Comparison of ENCODE assay signal across 8 cellular contexts in the genomic region with DNA sequence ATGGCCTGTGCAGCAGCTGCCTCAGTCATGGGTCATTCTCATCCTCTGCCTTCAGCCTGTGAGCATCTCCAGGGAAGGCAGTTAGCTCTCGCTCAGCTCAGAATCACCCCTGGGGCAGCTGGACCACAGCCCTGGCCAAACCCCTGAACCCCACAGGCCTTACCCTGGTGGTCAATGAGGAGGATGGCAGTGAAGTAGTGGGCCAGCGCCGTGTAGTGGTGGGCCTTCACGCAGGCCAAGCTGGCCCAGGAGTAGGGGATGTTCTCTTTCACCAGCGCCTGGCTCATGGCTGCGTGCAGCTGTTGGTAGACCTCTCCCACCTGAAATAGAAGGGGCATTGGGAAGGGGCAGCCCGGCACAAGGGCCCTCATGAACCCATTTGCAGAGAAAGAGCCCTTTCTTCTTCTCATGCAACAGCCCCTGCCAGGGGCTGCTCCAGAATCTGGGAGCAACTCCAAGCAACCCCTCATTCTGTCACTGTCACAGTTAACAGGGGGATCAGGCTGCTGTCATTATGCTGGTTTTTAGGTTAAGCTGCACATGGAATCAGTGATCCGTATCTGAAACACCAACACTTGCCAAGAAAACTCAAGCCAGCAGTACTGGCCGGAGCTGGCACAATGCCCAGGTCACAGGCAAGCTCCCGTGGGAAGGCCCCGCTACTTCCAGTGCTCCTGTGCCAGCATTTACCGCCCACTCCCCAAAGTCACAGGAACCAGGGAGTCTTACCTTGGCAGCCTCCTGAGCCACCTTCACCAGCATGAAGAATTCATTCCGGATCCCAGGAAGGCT.
DNase-seq lines count a peak whose midpoint lies in the region; ATAC-seq and TF ChIP-seq lines count a peak whose summit lies in the region.
"Not testable (repeated sequence)": the region's sequence is repeated elsewhere in the genome, so short reads cannot be mapped to it uniquely, and the experiment has no call there.

No MANE protein-coding gene starts in this region.

- in situ Hi-C loops in Panc1 (cut with HindIII; ENCODE audit: low pct_unique_long_range_greater_than_20kb, low sequenced_read_pairs), result not testable (repeated sequence)

- H3K27ac Mint-ChIP-seq in stimulated activated memory B cell treated with anti-CD40 and anti-IgM and Interleukin-4, amounts not matched to agents 10 μg/mL and 1 μg/mL and 100 μg/mL, for 72 hours, result not testable (repeated sequence)

- not testable (repeated sequence) for H3K27me3 Mint-ChIP-seq in stimulated activated memory B cell treated with anti-CD40 and anti-IgM and Interleukin-4, amounts not matched to agents 10 μg/mL and 1 μg/mL and 100 μg/mL, for 72 hours

- not testable (repeated sequence) for H3K36me3 ChIP-seq in Panc1 (ENCODE audit: control insufficient read depth, insufficient read depth, low read length); aorta (ENCODE audit: control insufficient read depth in 1 of 2, insufficient read depth in 2 of 2, low read length in 1 of 2)

- POLR2A ChIA-PET in Panc1 (lab: Charles Lee), result not testable (repeated sequence)

- not testable (repeated sequence) for H3K4me1 Mint-ChIP-seq in stimulated activated memory B cell treated with anti-CD40 and anti-IgM and Interleukin-4, amounts not matched to agents 10 μg/mL and 1 μg/mL and 100 μg/mL, for 72 hours

- DNase-seq in D341Med (ENCODE audit: low spot score) (peak; percentile 19), right cardiac atrium (peak in 1 of 3 donors; percentile 46)
- DNase-seq in Panc1 (ENCODE audit: low read depth, low spot score); left lobe of liver (ENCODE audit: low spot score); aorta: not testable (repeated sequence)

- not testable (repeated sequence) for H3K4me3 Mint-ChIP-seq in stimulated activated memory B cell treated with anti-CD40 and anti-IgM and Interleukin-4, amounts not matched to agents 10 μg/mL and 1 μg/mL and 100 μg/mL, for 72 hours

- H3K9me3 ChIP-seq in Panc1 (ENCODE audit: control insufficient read depth, insufficient read depth, low read depth, low read length); right cardiac atrium (ENCODE audit: control insufficient read depth, low read length); aorta (ENCODE audit: control insufficient read depth, low read length): not testable (repeated sequence)

- H3K36me3 Mint-ChIP-seq in stimulated activated memory B cell treated with anti-CD40 and anti-IgM and Interleukin-4, amounts not matched to agents 10 μg/mL and 1 μg/mL and 100 μg/mL, for 72 hours, result not testable (repeated sequence)

- not testable (repeated sequence) for BruUV-seq in Panc1 (replicated peaks; lab: Mats Ljungman, UMichigan)

- H3K4me1 ChIP-seq in Panc1 (ENCODE audit: control insufficient read depth, insufficient read depth, low read length); right cardiac atrium (ENCODE audit: control insufficient read depth, insufficient read depth, low read length); aorta (ENCODE audit: control insufficient read depth in 1 of 2, insufficient read depth in 2 of 2, low read length in 2 of 2): not testable (repeated sequence)

- not testable (repeated sequence) for TF ChIP-seq CTCF in Panc1 (IDR thresholded peaks at IDR 0.05); VCaP (conservative IDR thresholded peaks at IDR 0.05)

- H3K27ac ChIP-seq in Panc1 (ENCODE audit: low read length); right cardiac atrium (ENCODE audit: low read length); aorta (ENCODE audit: low read depth in 1 of 2, low read length in 2 of 2): not testable (repeated sequence)
- H3K27ac ChIP-seq in VCaP, result peak overlapping the region; percentile 47

- CTCF ChIA-PET in Panc1 (lab: Charles Lee), result not testable (repeated sequence)

- intact Hi-C loops in Panc1 (cut with micrococcal nuclease; ENCODE audit: unreplicated experiment); right cardiac atrium (cut with DNase I); aorta (cut with DNase I): not testable (repeated sequence)

- H3K9me3 Mint-ChIP-seq in stimulated activated memory B cell treated with anti-CD40 and anti-IgM and Interleukin-4, amounts not matched to agents 10 μg/mL and 1 μg/mL and 100 μg/mL, for 72 hours, result not testable (repeated sequence)

- peak; percentile 26; the same call in 1 of the 2 replicates for ATAC-seq in Panc1
- peak; percentile 11 for ATAC-seq in esophagus mucosa
- ATAC-seq in right cardiac atrium, result peak; percentile 22 to 32
- ATAC-seq in left lobe of liver, result peak; percentile 63
- peak; percentile 1 for ATAC-seq in stimulated activated memory B cell treated with anti-CD40 and anti-IgM and Interleukin-4, amounts not matched to agents 10 μg/mL and 1 μg/mL and 100 μg/mL, for 72 hours
- ATAC-seq in aorta (ENCODE audit: low FRiP score), result peak; percentile 16

- H3K27me3 ChIP-seq in Panc1 (ENCODE audit: control insufficient read depth, insufficient read depth, low read length); right cardiac atrium (ENCODE audit: control insufficient read depth, insufficient read depth); aorta (ENCODE audit: control insufficient read depth in 1 of 2, insufficient read depth in 2 of 2, low read length in 1 of 2): not testable (repeated sequence)

- WGBS in right cardiac atrium, result 69% methylated on average over 13 of the region's 13 CpGs
- 70% methylated on average over 13 of the region's 13 CpGs for WGBS in aorta, 2 donors

- H3K4me3 ChIP-seq in Panc1 (ENCODE audit: low read depth in 2 of 2, low read length in 2 of 2); right cardiac atrium (ENCODE audit: low read length); aorta (ENCODE audit: low read length in 2 of 2): not testable (repeated sequence)

Comparison
In these comparisons a context has a peak if more than half of its experiments do, and no peak if none do; other contexts are left out.
1. ATAC-seq: peak in every context shown above with its lines; median percentile 63 in left lobe of liver; 27 in right cardiac atrium; 26 in Panc1; 16 in aorta; 11 in esophagus mucosa; 1 in stimulated activated memory B cell treated with anti-CD40 and anti-IgM and Interleukin-4, amounts not matched to agents 10 μg/mL and 1 μg/mL and 100 μg/mL, for 72 hours.